ENCODE assay signal across 23 cellular contexts in the genomic region with DNA sequence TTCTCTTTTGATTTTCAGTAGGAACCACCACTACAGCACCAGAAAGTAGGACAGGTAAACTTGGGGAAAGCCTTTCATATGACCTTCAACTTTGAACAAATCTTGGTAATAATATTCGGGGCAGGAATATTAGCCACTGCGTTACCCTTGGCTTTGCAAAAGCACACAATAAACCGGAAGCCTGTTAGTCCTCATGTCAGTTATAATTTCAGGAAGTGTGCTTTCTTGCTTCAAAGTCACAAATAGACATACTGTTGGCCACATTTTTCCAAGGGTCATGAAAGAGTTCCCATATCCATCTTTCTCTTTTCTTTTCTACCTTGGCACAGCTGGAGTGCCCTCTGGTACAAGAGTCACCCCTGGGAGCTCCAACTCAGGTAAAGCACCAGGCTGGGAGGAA.
A peak's percentile ranks its signal among the peaks of the same experiment; 100 is the strongest.
DNase-seq lines count a peak whose midpoint lies in the region; ATAC-seq, FAIRE-seq and TF ChIP-seq lines count a peak whose summit lies in the region.
"Had no signal": no experiment of that assay in that cellular context is flagged by ENCODE, and none has a peak within 500 bp of the region (broad histone marks: within the 10 kb centered on the region; RNA-seq: fewer than 3 reads in every experiment).

No MANE protein-coding gene starts in this region.

- no peak overlapping the region; the same call in 1 of the 2 replicates for H3K4me2 ChIP-seq in MM.1S (ENCODE audit: low read depth, low read length)
- H3K4me2 ChIP-seq in GM12878 (ENCODE audit: control insufficient read depth, insufficient read depth) = no peak overlapping the region

- H3K9me3 ChIP-seq in MM.1S (replicated peaks; ENCODE audit: insufficient read depth, low read length) (no peaks in the 10 kb centered on the region), GM12878 (replicated peaks; ENCODE audit: control insufficient read depth, insufficient read depth, low read length) (no peaks in the 10 kb centered on the region)
- H3K9me3 ChIP-seq: Peyer's patch had no signal

- FAIRE-seq in GM12878 (lab: Jason Lieb, UNC) = no peak
- FAIRE-seq: G401.6, H54 had no signal

- POLR2A ChIA-PET in GM12878 (lab: Charles Lee) = no interaction called here

- RAD21 ChIA-PET in GM12878 (lab: Charles Lee; ENCODE audit: unreplicated experiment) = no interaction called here

- no peak for TF ChIP-seq CTCF in MM.1S (IDR thresholded peaks at IDR 0.05; ENCODE audit: low read length)
- no peak for TF ChIP-seq CTCF in GM12878 (IDR thresholded peaks at IDR 0.05 in 2 of 3, conservative IDR thresholded peaks at IDR 0.05 in 1 of 3; ENCODE audit: control insufficient read depth in 2 of 3, extremely low read depth in 1 of 3, insufficient read depth in 1 of 3, low read depth in 3 of 3, low read length in 3 of 3)

- no peaks in the 10 kb centered on the region for H3F3A ChIP-seq in MM.1S (ENCODE audit: insufficient read depth, low read length)

- BruUV-seq in GM12878 (replicated peaks; lab: Mats Ljungman, UMichigan) = no TSS peak

- H3K36me3 ChIP-seq in MM.1S (replicated peaks; ENCODE audit: insufficient read depth, low read length) (no peaks in the 10 kb centered on the region), GM12878 (ENCODE audit: control insufficient read depth in 2 of 2, insufficient read depth in 2 of 2, low read length in 1 of 2) (no peaks in the 10 kb centered on the region)
- H3K36me3 ChIP-seq: Peyer's patch had no signal

- H3K9ac ChIP-seq in MM.1S (ENCODE audit: low read length) (no peak overlapping the region), GM12878 (ENCODE audit: control insufficient read depth, insufficient read depth, low read length) (no peak overlapping the region)

- H3K4me1 ChIP-seq in MM.1S (ENCODE audit: low read length) (no peaks in the 10 kb centered on the region), GM12878 (ENCODE audit: control insufficient read depth, insufficient read depth, low read length) (no peaks in the 10 kb centered on the region)
- H3K4me1 ChIP-seq: Peyer's patch had no signal

- H3K27ac ChIP-seq in MM.1S (ENCODE audit: low read length) = no peak overlapping the region
- no peak overlapping the region for H3K27ac ChIP-seq in GM12878 (ENCODE audit: control insufficient read depth, insufficient read depth)
- H3K27ac ChIP-seq: 22Rv1, Peyer's patch had no signal

- H4K20me1 ChIP-seq in MM.1S (ENCODE audit: insufficient read depth, low read length) (no peaks in the 10 kb centered on the region), GM12878 (ENCODE audit: control insufficient read depth, insufficient read depth) (no peaks in the 10 kb centered on the region)

- CTCF ChIA-PET in GM12878 (lab: Yijun Ruan, JAX) = no interaction called here

- intact Hi-C loops in GM12878 (cut with micrococcal nuclease; ENCODE audit: unreplicated experiment) = no loop called here

- no peak for TF ChIP-seq POLR2A in GM12878 (IDR thresholded peaks at IDR 0.05; ENCODE audit: low read depth, low read length)

- H3K79me2 ChIP-seq in MM.1S (ENCODE audit: low read length) = no peaks in the 10 kb centered on the region
- H3K79me2 ChIP-seq in GM12878 (ENCODE audit: control insufficient read depth, insufficient read depth, low read length) = no peaks in the 10 kb centered on the region

- in situ Hi-C loops in GM12878 (cut with MboI) = no loop called here

- 53% methylated on average over 3 of the region's 3 CpGs for WGBS in GM12878 (ENCODE audit: insufficient coverage, insufficient replicate concordance, low lambda C conversion rate, missing lambda C conversion rate)

- SMC1A ChIA-PET in GM12878 (lab: Charles Lee; ENCODE audit: uncharacterized antibody, unreplicated experiment) = interaction anchor here (1.1 to 1.3 kb wide), 2 partner anchors 10 to 44 kb away, joined by 3 read pairs; no protein-coding TSS in a partner anchor

- TF ChIP-seq RAD21 in GM12878 (IDR thresholded peaks at IDR 0.05; ENCODE audit: insufficient read depth, low read depth, low read length) = no peak

- peak; percentile 41 for DNase-seq in SIG-M5 treated with dmso at 0.1 percent for 504 hours (lab: John Stamatoyannopoulos, UW; ENCODE audit: unreplicated experiment)
- DNase-seq in SIG-M5 (lab: John Stamatoyannopoulos, UW) = no peak
- no peak for DNase-seq in MM.1S
- DNase-seq in NOMO-1 treated with dmso at 0.1 percent for 144 hours (lab: John Stamatoyannopoulos, UW; ENCODE audit: unreplicated experiment) = peak; percentile 66
- DNase-seq in GM12878 (ENCODE audit: low read depth, low spot score) = no peak
- no peak for DNase-seq in NCI-H82 treated with DMSO at 0.1 percent for 48 hours (lab: John Stamatoyannopoulos, UW; ENCODE audit: unreplicated experiment)
- no peak for DNase-seq in NCI-H1436 (lab: John Stamatoyannopoulos, UW)
- DNase-seq: ACHN; C1 segment of cervical spinal cord; Calu3; CD8-positive, alpha-beta memory T cell; DMS153; KG1; NCI-H1105; NCI-H2029 treated with DMSO at 0.1 percent for 48 hours; NCI-H226; NCI-H524; NCI-H82; Peyer's patch had no signal

- H2AFZ ChIP-seq in MM.1S (ENCODE audit: low read length) (peak overlapping the region; percentile 34; the same call in 1 of the 2 replicates), GM12878 (ENCODE audit: control insufficient read depth, low read depth, low read length) (no peak overlapping the region)

- H3K27me3 ChIP-seq in MM.1S (replicated peaks; ENCODE audit: insufficient read depth, low read length) (no peaks in the 10 kb centered on the region), GM12878 (replicated peaks in 1 of 2; ENCODE audit: control insufficient read depth in 2 of 2, insufficient read depth in 2 of 2, low read length in 1 of 2) (no peaks in the 10 kb centered on the region)
- H3K27me3 ChIP-seq: Peyer's patch had no signal

- H3K4me3 ChIP-seq in MM.1S (ENCODE audit: low read length) = no peak overlapping the region
- H3K4me3 ChIP-seq in GM12878 = no peak overlapping the region
- H3K4me3 ChIP-seq: Peyer's patch had no signal

- ATAC-seq in GM12878 (no peak), GM18502 (IDR thresholded peaks at IDR 0.05; ENCODE audit: poor library complexity, unreplicated experiment) (no peak)

- H3K9me2 ChIP-seq in MM.1S (replicated peaks; ENCODE audit: insufficient read depth, low read length) = no peaks in the 10 kb centered on the region

- no peak for TF ChIP-seq EP300 in GM12878 (IDR thresholded peaks at IDR 0.05; ENCODE audit: borderline replicate concordance in 1 of 2, control insufficient read depth in 1 of 2, low read depth in 2 of 2, low read length in 2 of 2)

TF ChIP-seq in GM12878, 131 proteins besides CTCF, POLR2A, EP300 and RAD21:
- peak; percentile 30; the same call in 1 of the 2 replicates for TF ChIP-seq SPI1 (IDR thresholded peaks at IDR 0.05; ENCODE audit: borderline replicate concordance, insufficient read depth, low read depth, low read length)
- no peak for TF ChIP-seq ZNF217 (IDR thresholded peaks at IDR 0.05)
- no peak for TF ChIP-seq LARP7 (IDR thresholded peaks at IDR 0.05)

Comparison
In these comparisons a context has a peak if more than half of its experiments do, and no peak if none do; other contexts are left out.
1. DNase-seq: peak in SIG-M5 treated with dmso at 0.1 percent for 504 hours (single experiment) and NOMO-1 treated with dmso at 0.1 percent for 144 hours (single experiment); none in SIG-M5 (single experiment), MM.1S (single experiment), GM12878 (single experiment), NCI-H82 treated with DMSO at 0.1 percent for 48 hours (single experiment) and NCI-H1436 (single experiment).